24 cellular contexts compared by ENCODE assay signal in genomic region chr1:100284591-100284990, GRCh38.
"Had no signal": no experiment of that assay in that cellular context is flagged by ENCODE, and none has a peak within 500 bp of the region (broad histone marks: within the 10 kb centered on the region; RNA-seq: fewer than 3 reads in every experiment).

No MANE protein-coding gene starts in this region.

- H3K4me3 ChIP-seq: colonic mucosa, coronary artery, dorsolateral prefrontal cortex, esophagus muscularis mucosa, esophagus squamous epithelium, gastrocnemius medialis, gastroesophageal sphincter, heart left ventricle had no signal

- H3K4me3 Mint-ChIP-seq: dendritic cell treated with granulocyte-macrophage colony-stimulating factor and Interleukin-4, amounts not matched to agents 40 ng/mL and 50 ng/mL, for 4 days; effector memory CD8-positive, alpha-beta T cell; endodermal cell had no signal

- DNase-seq: colonic mucosa; cortex of kidney; dermis blood vessel endothelial cell; dorsolateral prefrontal cortex; effector CD4-positive, alpha-beta T cell; effector CD8-positive, alpha-beta T cell; effector memory CD4-positive, alpha-beta T cell; effector memory CD8-positive, alpha-beta T cell; endodermal cell; erythroblast; esophagus squamous epithelium; foreskin fibroblast; foreskin keratinocyte; foreskin melanocyte; gastrocnemius medialis; glutamatergic neuron; head of caudate nucleus; heart left ventricle had no signal

- H3K27me3 ChIP-seq: colonic mucosa, dorsolateral prefrontal cortex, esophagus muscularis mucosa, esophagus squamous epithelium, foreskin keratinocyte, gastrocnemius medialis, gastroesophageal sphincter, heart left ventricle had no signal

- H3K4me1 ChIP-seq: colonic mucosa, esophagus squamous epithelium, foreskin keratinocyte had no signal

- H3K27me3 Mint-ChIP-seq: dendritic cell treated with granulocyte-macrophage colony-stimulating factor and Interleukin-4, amounts not matched to agents 40 ng/mL and 50 ng/mL, for 4 days; effector memory CD8-positive, alpha-beta T cell had no signal

- H3K9me3 ChIP-seq: colonic mucosa, esophagus muscularis mucosa, esophagus squamous epithelium, gastrocnemius medialis, gastroesophageal sphincter, heart left ventricle had no signal

- ATAC-seq: effector memory CD8-positive, alpha-beta T cell; esophagus mucosa; foreskin keratinocyte; gastrocnemius medialis; gastroesophageal sphincter; heart left ventricle had no signal

- H3K4me1 Mint-ChIP-seq: endodermal cell had no signal

- H3K27ac ChIP-seq: colonic mucosa, coronary artery, dorsolateral prefrontal cortex, epithelial cell of prostate, esophagus muscularis mucosa, esophagus squamous epithelium, foreskin keratinocyte, gastrocnemius medialis, gastroesophageal sphincter, heart left ventricle had no signal

- H3K9me3 Mint-ChIP-seq: dendritic cell treated with granulocyte-macrophage colony-stimulating factor and Interleukin-4, amounts not matched to agents 40 ng/mL and 50 ng/mL, for 4 days; effector memory CD8-positive, alpha-beta T cell; endodermal cell had no signal

- H3K36me3 ChIP-seq: colonic mucosa had no signal

- H3K27ac Mint-ChIP-seq: dendritic cell treated with granulocyte-macrophage colony-stimulating factor and Interleukin-4, amounts not matched to agents 40 ng/mL and 50 ng/mL, for 4 days; effector memory CD8-positive, alpha-beta T cell; endodermal cell had no signal
